14 cellular contexts compared by ENCODE assay signal in genomic region chr14:55388160-55388559, GRCh38. TPM values are rescaled to one million over a fixed set of nuclear protein-coding genes. Genes with fewer than 3 reads are reported as not detected.
DNase-seq lines count a peak whose midpoint lies in the region; ATAC-seq and TF ChIP-seq lines count a peak whose summit lies in the region.
"Had no signal": no experiment of that assay in that cellular context is flagged by ENCODE, and none has a peak within 500 bp of the region (broad histone marks: within the 10 kb centered on the region; RNA-seq: fewer than 3 reads in every experiment).

No MANE protein-coding gene starts in this region.

- H3K4me1 Mint-ChIP-seq in activated naive CD4-positive, alpha-beta T cell treated with anti-CD3 and anti-CD28 coated beads for 36 hours (ENCODE audit: low read depth) = peaks cover 58% of the 10 kb centered on the region
- H3K4me1 Mint-ChIP-seq in T-helper 17 cell = peaks cover 26% of the 10 kb centered on the region

- H3K79me2 ChIP-seq in OCI-LY7 (ENCODE audit: insufficient read depth, low read depth, low read length) = no peaks in the 10 kb centered on the region

- peak overlapping the region; percentile 97 for H3K27ac Mint-ChIP-seq in activated naive CD4-positive, alpha-beta T cell treated with anti-CD3 and anti-CD28 coated beads for 36 hours
- peak overlapping the region; percentile 62 for H3K27ac Mint-ChIP-seq in T-helper 17 cell

- no peak overlapping the region for H3K4me2 ChIP-seq in OCI-LY7 (ENCODE audit: low read length)

- peaks cover 25% of the 10 kb centered on the region for H3K36me3 Mint-ChIP-seq in activated naive CD4-positive, alpha-beta T cell treated with anti-CD3 and anti-CD28 coated beads for 36 hours (ENCODE audit: low read depth)
- H3K36me3 Mint-ChIP-seq in T-helper 17 cell (ENCODE audit: low read depth) = peaks cover 16% of the 10 kb centered on the region

- no peak overlapping the region for H3K4me3 Mint-ChIP-seq in activated naive CD4-positive, alpha-beta T cell treated with anti-CD3 and anti-CD28 coated beads for 36 hours
- peak overlapping the region; percentile 1 for H3K4me3 Mint-ChIP-seq in T-helper 17 cell

- TF ChIP-seq CTCF in fibroblast of villous mesenchyme (IDR thresholded peaks at IDR 0.05; ENCODE audit: insufficient read depth, low read depth, low read length) (no peak), OCI-LY7 (conservative IDR thresholded peaks at IDR 0.05; ENCODE audit: low read length) (no peak)

- H3K9me3 ChIP-seq in T-helper 17 cell (ENCODE audit: control insufficient read depth, low read length, poor library complexity, severe bottlenecking) (no peaks in the 10 kb centered on the region), OCI-LY7 (ENCODE audit: low read length) (no peaks in the 10 kb centered on the region)

- no peaks in the 10 kb centered on the region for H3K9me3 Mint-ChIP-seq in activated naive CD4-positive, alpha-beta T cell treated with anti-CD3 and anti-CD28 coated beads for 36 hours

- no peak overlapping the region for H3K27ac ChIP-seq in OCI-LY7 (ENCODE audit: low read depth, low read length, poor library complexity, severe bottlenecking)

- intact Hi-C loops in activated naive CD4-positive, alpha-beta T cell treated with anti-CD3 and anti-CD28 coated beads for 36 hours (cut with micrococcal nuclease) = loop anchor here (5.0 kb wide), 1 partner anchor 56 kb away; no protein-coding TSS in a partner anchor
- intact Hi-C loops in OCI-LY7 (cut with micrococcal nuclease; ENCODE audit: unreplicated experiment) = no loop called here

- no peaks in the 10 kb centered on the region for H3K27me3 Mint-ChIP-seq in activated naive CD4-positive, alpha-beta T cell treated with anti-CD3 and anti-CD28 coated beads for 36 hours (ENCODE audit: low read depth)
- H3K27me3 Mint-ChIP-seq in T-helper 17 cell = no peaks in the 10 kb centered on the region

- CTCF ChIA-PET in activated naive CD4-positive, alpha-beta T cell treated with anti-CD3 and anti-CD28 coated beads for 36 hours (lab: Charles Lee) = interaction anchor here (0.6 to 1.8 kb wide), 3 partner anchors 12 to 47 kb away, joined by 3 read pairs; no protein-coding TSS in a partner anchor
- CTCF ChIA-PET in OCI-LY7 (lab: Charles Lee; ENCODE audit: unreplicated experiment) = no interaction called here

- no peak overlapping the region for H2AFZ ChIP-seq in OCI-LY7 (ENCODE audit: low read length)

- H3K9me2 ChIP-seq in OCI-LY7 (ENCODE audit: insufficient read depth, low read length) = no peaks in the 10 kb centered on the region

- POLR2A ChIA-PET in OCI-LY7 (lab: Charles Lee) = interaction anchor here (1.0 kb wide), 1 partner anchor 120 kb away, joined by 3 read pairs; no protein-coding TSS in a partner anchor

- no peaks in the 10 kb centered on the region for H4K20me1 ChIP-seq in OCI-LY7 (ENCODE audit: insufficient read depth, low read length)

- no TSS peak for BruUV-seq in OCI-LY7 (replicated peaks; lab: Mats Ljungman, UMichigan)

- DNase-seq in activated naive CD4-positive, alpha-beta T cell treated with anti-CD3 and anti-CD28 coated beads for 36 hours = peak; percentile 44
- DNase-seq in activated naive CD4-positive, alpha-beta T cell (lab: John Stamatoyannopoulos, UW) = no peak
- no peak for DNase-seq in T-helper 17 cell
- peak; percentile 77 for DNase-seq in fibroblast of villous mesenchyme (ENCODE audit: low read depth)
- DNase-seq in DMS53 treated with DMSO at 0.1 percent for 48 hours (lab: John Stamatoyannopoulos, UW; ENCODE audit: unreplicated experiment) = no peak
- DNase-seq in G401 (ENCODE audit: low spot score) = no peak
- DNase-seq in OCI-LY7 (ENCODE audit: low spot score) = no peak
- DNase-seq: activated CD4-positive, alpha-beta T cell treated with anti-CD3 and anti-CD28 coated beads, Interleukin-2, amount 50 U/mL, for 4 hours; AML-193; DMS79 treated with DMSO at 0.1 percent for 48 hours; dorsolateral prefrontal cortex; MV-4-11 had no signal

- ATAC-seq in T-helper 17 cell = no peak
- no peak for ATAC-seq in HG03280 (IDR thresholded peaks at IDR 0.05; ENCODE audit: unreplicated experiment)

- H3K36me3 ChIP-seq in OCI-LY7 (ENCODE audit: insufficient read depth, low read length) = 0 out of 2 replicates have a peak, but pooled peaks cover 5% of the 10 kb centered on the region

- H3K4me3 ChIP-seq in fibroblast of villous mesenchyme (ENCODE audit: low read depth, low read length) (no peak overlapping the region), OCI-LY7 (ENCODE audit: low read depth, low read length, poor library complexity, severe bottlenecking) (no peak overlapping the region)
- H3K4me3 ChIP-seq: dorsolateral prefrontal cortex had no signal

- H3K4me1 ChIP-seq in OCI-LY7 (ENCODE audit: insufficient read depth, low read length, poor library complexity, severe bottlenecking) = no peaks in the 10 kb centered on the region

- in situ Hi-C loops in G401 (cut with HindIII; ENCODE audit: low sequenced_read_pairs) = no loop called here

RNA-seq across cellular contexts. Expression of gene ATG14, which starts 23.5 kb away (rescaled TPM):
- 1 to 10 TPM; 4.6 to 4.9 TPM for total RNA-seq in activated naive CD4-positive, alpha-beta T cell treated with anti-CD3 and anti-CD28 coated beads for 36 hours
- total RNA-seq in T-helper 17 cell (10 to 100 TPM; 16.3 to 21.7 TPM), fibroblast of villous mesenchyme (14.5 and 14.7 TPM in 2 replicates), OCI-LY7 (2022) (4.7 and 5.1 TPM in 2 replicates)
- total RNA-seq in G401 (2014; rRNA removed; shearing (Covaris generic)) = 8.7 and 9.1 TPM in 2 replicates
- 4.1 and 4.5 TPM in 2 replicates for total RNA-seq in OCI-LY7 (2014; rRNA removed; shearing (Covaris generic))

RNA-seq across cellular contexts. Expression of gene TBPL2, which starts 52.3 kb away (rescaled TPM):
- total RNA-seq in activated naive CD4-positive, alpha-beta T cell treated with anti-CD3 and anti-CD28 coated beads for 36 hours = not detected
- total RNA-seq in T-helper 17 cell (not detected), fibroblast of villous mesenchyme (not detected in 2 replicates), OCI-LY7 (2022) (not detected in 2 replicates)
- not detected in 2 replicates for total RNA-seq in G401 (2014; rRNA removed; shearing (Covaris generic))
- total RNA-seq in OCI-LY7 (2014; rRNA removed; shearing (Covaris generic)) = not detected in 2 replicates
- total RNA-seq: pulmonary artery endothelial cell had no signal

Comparison
In these comparisons a context has a peak if more than half of its experiments do, and no peak if none do; other contexts are left out.
1. DNase-seq: peak in activated naive CD4-positive, alpha-beta T cell treated with anti-CD3 and anti-CD28 coated beads for 36 hours (single experiment) and fibroblast of villous mesenchyme (single experiment); none in activated naive CD4-positive, alpha-beta T cell (0 of 4), T-helper 17 cell (0 of 3), DMS53 treated with DMSO at 0.1 percent for 48 hours (single experiment), G401 (single experiment) and OCI-LY7 (single experiment).